Comparison of ENCODE assay signal across 17 cellular contexts in the genomic region with DNA sequence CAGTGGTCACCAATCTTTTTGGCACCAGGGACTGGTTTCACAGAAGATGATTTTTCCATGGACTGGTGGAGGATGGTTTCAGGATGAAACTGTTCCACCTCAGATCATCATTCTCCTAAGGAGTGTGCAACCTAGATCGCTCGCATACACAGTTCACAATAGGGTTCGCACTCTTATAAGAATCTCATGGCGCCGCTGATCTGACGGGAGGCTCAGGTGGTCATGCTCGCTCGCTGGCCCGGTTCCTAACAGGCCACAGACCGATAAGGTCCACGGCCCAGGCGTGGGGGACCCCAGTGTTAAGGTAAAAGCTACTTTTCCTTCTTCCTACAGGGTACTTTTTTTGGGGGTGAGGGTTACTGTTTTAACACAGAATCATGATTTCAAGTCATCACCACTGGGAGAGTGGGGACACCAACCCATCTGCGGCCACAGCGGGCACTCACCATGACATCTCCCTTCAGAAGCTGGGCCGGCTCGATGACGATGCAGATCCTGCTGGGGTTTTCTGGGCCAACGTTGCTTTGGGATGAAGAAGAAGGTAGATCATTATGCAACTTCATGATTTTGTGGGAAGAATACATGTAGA.
DNase-seq lines count a peak whose midpoint lies in the region; ATAC-seq and TF ChIP-seq lines count a peak whose summit lies in the region.
"Had no signal": no experiment of that assay in that cellular context is flagged by ENCODE, and none has a peak within 500 bp of the region (broad histone marks: within the 10 kb centered on the region; RNA-seq: fewer than 3 reads in every experiment).

No MANE protein-coding gene starts in this region.

- no peak overlapping the region for H3K4ac ChIP-seq in mesendoderm (ENCODE audit: low read depth, low read length)

- H3K9me3 ChIP-seq in esophagus muscularis mucosa = no peaks in the 10 kb centered on the region

- H3K4me2 ChIP-seq in mesendoderm (ENCODE audit: low read length) = no peak overlapping the region

- H3K4me1 Mint-ChIP-seq in progenitor cell of endocrine pancreas (ENCODE audit: low read depth) = peaks cover 3% of the 10 kb centered on the region
- H3K4me1 Mint-ChIP-seq: CD14-positive monocyte had no signal

- H3K4me3 Mint-ChIP-seq in progenitor cell of endocrine pancreas (ENCODE audit: low read depth) = no peak overlapping the region
- H3K4me3 Mint-ChIP-seq: CD14-positive monocyte; CD8-positive, alpha-beta T cell had no signal

- no peak for TF ChIP-seq CTCF in progenitor cell of endocrine pancreas (IDR thresholded peaks at IDR 0.05; ENCODE audit: unreplicated experiment)
- TF ChIP-seq CTCF in esophagus muscularis mucosa (IDR thresholded peaks at IDR 0.05) = no peak

- peaks cover 31% of the 10 kb centered on the region for H3K36me3 Mint-ChIP-seq in progenitor cell of endocrine pancreas (ENCODE audit: insufficient read depth)
- H3K36me3 Mint-ChIP-seq: CD8-positive, alpha-beta T cell had no signal

- no peaks in the 10 kb centered on the region for H3K79me1 ChIP-seq in mesendoderm (ENCODE audit: low read length)

- H3K27ac ChIP-seq in esophagus muscularis mucosa (replicated peaks in 1 of 4) (no peak overlapping the region), substantia nigra (ENCODE audit: low read depth, low read length, poor library complexity, severe bottlenecking) (no peak overlapping the region), mesendoderm (ENCODE audit: low read depth, low read length) (no peak overlapping the region)
- H3K27ac ChIP-seq: 22Rv1, GM23248 had no signal

- no peak overlapping the region for H3K23ac ChIP-seq in mesendoderm (ENCODE audit: low read length)

- intact Hi-C loops in esophagus muscularis mucosa (cut with DNase I) = no loop called here

- H2BK120ac ChIP-seq in mesendoderm (ENCODE audit: low read depth, low read length) = no peak overlapping the region

- no peaks in the 10 kb centered on the region for H3K79me2 ChIP-seq in mesendoderm (ENCODE audit: control insufficient read depth, insufficient read depth, low read length)

- H3K27me3 ChIP-seq in esophagus muscularis mucosa = no peaks in the 10 kb centered on the region
- H3K27me3 ChIP-seq in mesendoderm (ENCODE audit: insufficient read depth, low read length, poor library complexity) = no peaks in the 10 kb centered on the region

- H3K27ac Mint-ChIP-seq in progenitor cell of endocrine pancreas = peak overlapping the region; percentile 61
- H3K27ac Mint-ChIP-seq: CD8-positive, alpha-beta T cell had no signal

- TF ChIP-seq POLR2A in esophagus muscularis mucosa (IDR thresholded peaks at IDR 0.05; ENCODE audit: low read depth) = no peak

- H3K36me3 ChIP-seq in esophagus muscularis mucosa (peaks cover 18 to 53% (median 24%) of the 10 kb centered on the region in 4 donors), mesendoderm (ENCODE audit: control insufficient read depth, insufficient read depth, low read length) (no peaks in the 10 kb centered on the region)

- ATAC-seq in left lobe of liver = no peak
- ATAC-seq in SK-N-SH treated with all-trans-retinoic acid at 6 μM for 48 hours = no peak
- ATAC-seq: CD8-positive, alpha-beta T cell had no signal

- H4K8ac ChIP-seq in mesendoderm (ENCODE audit: low read depth, low read length) = no peak overlapping the region

- no peak overlapping the region for H2AK5ac ChIP-seq in mesendoderm (ENCODE audit: low read length)

- no peak overlapping the region for H2BK15ac ChIP-seq in mesendoderm (replicated peaks; ENCODE audit: low read depth)

- no peak for TF ChIP-seq EP300 in esophagus muscularis mucosa (IDR thresholded peaks at IDR 0.05)

- WGBS in esophagus muscularis mucosa = 96% methylated on average over 18 of the region's 18 CpGs
- WGBS in mesendoderm (ENCODE audit: extremely low coverage, insufficient coverage, low lambda C conversion rate) = no CpG with 5 or more reads among the region's 18 CpGs

- H2BK5ac ChIP-seq in mesendoderm (ENCODE audit: low read length) = no peak overlapping the region

- no peak overlapping the region for H3K9ac ChIP-seq in mesendoderm (ENCODE audit: low read length)
- H3K9ac ChIP-seq: GM23248 had no signal

- H3K27me3 Mint-ChIP-seq in progenitor cell of endocrine pancreas = no peaks in the 10 kb centered on the region

- peak; percentile 4 for DNase-seq in activated CD8-positive, alpha-beta memory T cell treated with anti-CD3 and anti-CD28 coated beads for 24 hours
- DNase-seq in activated CD8-positive, alpha-beta memory T cell treated with anti-CD3 and anti-CD28 coated beads, Interleukin-2, amount 50 U/mL, for 4 hours = no peak
- DNase-seq in left lobe of liver (ENCODE audit: low spot score) = peak; percentile 38
- no peak for DNase-seq in progenitor cell of endocrine pancreas (ENCODE audit: low spot score, unreplicated experiment)
- no peak for DNase-seq in esophagus muscularis mucosa (ENCODE audit: extremely low spot score)
- DNase-seq in substantia nigra (lab: John Stamatoyannopoulos, UW) = no peak
- DNase-seq in mesendoderm = no peak
- DNase-seq: CD8-positive, alpha-beta T cell; COR-L47; DMS153; DMS79 treated with DMSO at 0.1 percent for 48 hours; EL; GM23248; H7 had no signal

- H3K4me3 ChIP-seq in esophagus muscularis mucosa (no peak overlapping the region), mesendoderm (ENCODE audit: low read length) (no peak overlapping the region)
- H3K4me3 ChIP-seq: GM23248 had no signal

- no peak overlapping the region for H3K56ac ChIP-seq in mesendoderm (ENCODE audit: low read length)

- no peaks in the 10 kb centered on the region for H3K9me3 Mint-ChIP-seq in progenitor cell of endocrine pancreas (ENCODE audit: low read depth)
- H3K9me3 Mint-ChIP-seq: CD8-positive, alpha-beta T cell had no signal

- H3K4me1 ChIP-seq in esophagus muscularis mucosa (peaks cover 11 to 15% (median 12%) of the 10 kb centered on the region in 4 donors), mesendoderm (ENCODE audit: control insufficient read depth, low read depth, low read length) (no peaks in the 10 kb centered on the region)

- no peak overlapping the region for H3K18ac ChIP-seq in mesendoderm (ENCODE audit: low read length)

- H4K5ac ChIP-seq in mesendoderm (ENCODE audit: low read length) = no peak overlapping the region

TF ChIP-seq in SK-N-SH treated with all-trans-retinoic acid at 6 μM for 48 hours, 23 proteins besides CTCF, POLR2A, EP300 and RAD21 (continues in another document):
- no peak for TF ChIP-seq SNAI2 (CRISPR knock-in tag; IDR thresholded peaks at IDR 0.05)
- TF ChIP-seq TCF4 (CRISPR knock-in tag; IDR thresholded peaks at IDR 0.05; ENCODE audit: borderline replicate concordance) = no peak
- no peak for TF ChIP-seq GLIS3 (CRISPR knock-in tag; IDR thresholded peaks at IDR 0.05)
- no peak for TF ChIP-seq ESRRG (CRISPR knock-in tag; IDR thresholded peaks at IDR 0.05)
- no peak for TF ChIP-seq PPARA (CRISPR knock-in tag; IDR thresholded peaks at IDR 0.05; ENCODE audit: borderline replicate concordance)
- no peak for TF ChIP-seq TOX (CRISPR knock-in tag; IDR thresholded peaks at IDR 0.05; ENCODE audit: borderline replicate concordance)
- no peak for TF ChIP-seq PATZ1 (CRISPR knock-in tag; IDR thresholded peaks at IDR 0.05; ENCODE audit: borderline replicate concordance)
- no peak for TF ChIP-seq ZC3H10 (CRISPR knock-in tag; IDR thresholded peaks at IDR 0.05)
- no peak for TF ChIP-seq POU6F1 (CRISPR knock-in tag; IDR thresholded peaks at IDR 0.05; ENCODE audit: borderline replicate concordance, low read depth)
- no peak for TF ChIP-seq CSRNP3 (CRISPR knock-in tag; IDR thresholded peaks at IDR 0.05)
- no peak for TF ChIP-seq ZFP3 (CRISPR knock-in tag; IDR thresholded peaks at IDR 0.05)

Comparison
In these comparisons a context has a peak if more than half of its experiments do, and no peak if none do; other contexts are left out.
1. DNase-seq: peak in activated CD8-positive, alpha-beta memory T cell treated with anti-CD3 and anti-CD28 coated beads for 24 hours (single experiment) and left lobe of liver (single experiment); none in activated CD8-positive, alpha-beta memory T cell treated with anti-CD3 and anti-CD28 coated beads, Interleukin-2, amount 50 U/mL, for 4 hours (single experiment), progenitor cell of endocrine pancreas (single experiment), esophagus muscularis mucosa (single experiment), substantia nigra (0 of 49) and mesendoderm (single experiment).